ENCODE assay signal across 8 cellular contexts in genomic region chr5:141692919-141693848, GRCh38. TPM values are rescaled to one million over a fixed set of nuclear protein-coding genes. Genes with fewer than 3 reads are reported as not detected.
A peak's percentile ranks its signal among the peaks of the same experiment; 100 is the strongest.
DNase-seq lines count a peak whose midpoint lies in the region; ATAC-seq and TF ChIP-seq lines count a peak whose summit lies in the region.

No MANE protein-coding gene starts in this region.

- no peak overlapping the region for H3K18ac ChIP-seq in IMR-90 (ENCODE audit: low read depth, low read length)

- BruUV-seq in IMR-90 (replicated peaks; lab: Mats Ljungman, UMichigan) = no TSS peak

- no peak overlapping the region for H2BK120ac ChIP-seq in IMR-90 (ENCODE audit: low read depth, low read length)

- H3K4me2 ChIP-seq in IMR-90 (ENCODE audit: low read depth, low read length) = no peak overlapping the region

- no peak for TF ChIP-seq CTCF in IMR-90 (conservative IDR thresholded peaks at IDR 0.05; ENCODE audit: low read depth, low read length)

- no peaks in the 10 kb centered on the region for H4K20me1 ChIP-seq in IMR-90 (ENCODE audit: insufficient read depth, low read length)

- no peak overlapping the region for H4K5ac ChIP-seq in IMR-90 (ENCODE audit: low read depth, low read length)

- no peak overlapping the region for H2AK5ac ChIP-seq in IMR-90 (ENCODE audit: low read depth, low read length)

- peak overlapping the region; percentile 60 for H2AFZ ChIP-seq in IMR-90 (replicated peaks; ENCODE audit: low read length, poor library complexity)

- H4K8ac ChIP-seq in IMR-90 (ENCODE audit: low read depth in 2 of 2, low read length in 2 of 2) = no peak overlapping the region

- peaks cover 60% of the 10 kb centered on the region for H3K27me3 ChIP-seq in IMR-90 (ENCODE audit: control insufficient read depth, insufficient read depth, low read length)
- no peaks in the 10 kb centered on the region for H3K27me3 ChIP-seq in effector memory CD4-positive, alpha-beta T cell (replicated peaks; ENCODE audit: control insufficient read depth, insufficient read depth, low read length, poor library complexity, severe bottlenecking)

- H2BK15ac ChIP-seq in IMR-90 (ENCODE audit: low read depth, low read length) = no peak overlapping the region

- no peak overlapping the region for H3K27ac ChIP-seq in IMR-90 (ENCODE audit: insufficient read depth, low read length)
- H3K27ac ChIP-seq in effector memory CD4-positive, alpha-beta T cell (ENCODE audit: insufficient read depth, low read length, poor library complexity, severe bottlenecking) = peak overlapping the region; percentile 58

- no peak for TF ChIP-seq POLR2A in IMR-90 (IDR thresholded peaks at IDR 0.05; ENCODE audit: low read depth, low read length)

- H4K91ac ChIP-seq in IMR-90 (ENCODE audit: insufficient read depth, low read depth, low read length) = no peak overlapping the region

- WGBS in IMR-90 (ENCODE audit: extremely low coverage in 2 of 2, insufficient read length in 1 of 2), 2 experiments = 41% methylated on average over 8 of the region's 27 CpGs; no CpG with 5 or more reads in 1 of the 2 experiments

- H3K9me3 ChIP-seq in IMR-90 (ENCODE audit: control insufficient read depth, insufficient read depth, low read length) = no peaks in the 10 kb centered on the region
- no peaks in the 10 kb centered on the region for H3K9me3 ChIP-seq in effector memory CD4-positive, alpha-beta T cell (ENCODE audit: control insufficient read depth, low read length)

- H2BK20ac ChIP-seq in IMR-90 (ENCODE audit: low read depth, low read length) = no peak overlapping the region

- H3K9ac ChIP-seq in IMR-90 (ENCODE audit: low read depth, low read length) = no peak overlapping the region

- CTCF ChIA-PET in IMR-90 (lab: Yijun Ruan, JAX) = interaction anchor here (0.7 to 4.7 kb wide), 4 partner anchors 9 to 269 kb away, joined by 3 to 31 read pairs (median 21); partner anchors contain the start of gene PCDH1

- no peak overlapping the region for H2BK5ac ChIP-seq in IMR-90 (ENCODE audit: low read depth, low read length, poor library complexity, severe bottlenecking)

- no peaks in the 10 kb centered on the region for H3K36me3 ChIP-seq in IMR-90 (ENCODE audit: control insufficient read depth, insufficient read depth, low read length)
- no peaks in the 10 kb centered on the region for H3K36me3 ChIP-seq in effector memory CD4-positive, alpha-beta T cell (ENCODE audit: control insufficient read depth, insufficient read depth, low read length)

- no peak overlapping the region for H3K23ac ChIP-seq in IMR-90 (ENCODE audit: low read depth, low read length)

- no peak overlapping the region for H3K56ac ChIP-seq in IMR-90 (ENCODE audit: extremely low read depth, insufficient read depth, low read length)

- intact Hi-C loops in IMR-90 (cut with micrococcal nuclease) = loop anchor here (1.0 to 5.0 kb wide), 4 partner anchors 28 to 449 kb away; no protein-coding TSS in a partner anchor
- intact Hi-C loops in left colon (cut with DNase I, micrococcal nuclease) = loop anchor here in 1 of 2 donors (5.0 kb wide), 1 partner anchor 269 kb away; no protein-coding TSS in a partner anchor

- no peak overlapping the region for H3K14ac ChIP-seq in IMR-90 (replicated peaks; ENCODE audit: low read depth, low read length)

- POLR2A ChIA-PET in IMR-90 (lab: Charles Lee; ENCODE audit: unreplicated experiment) = no interaction called here

- no peaks in the 10 kb centered on the region for H3K9me1 ChIP-seq in IMR-90 (ENCODE audit: insufficient read depth, low read length)

- peak overlapping the region; percentile 74 for H2AK9ac ChIP-seq in IMR-90 (replicated peaks; ENCODE audit: low read depth, low read length, poor library complexity)

- H3K4ac ChIP-seq in IMR-90 (ENCODE audit: low read depth, low read length) = no peak overlapping the region

- dilution Hi-C loops in IMR-90 (cut with HindIII; ENCODE audit: low sequenced_read_pairs, unreplicated experiment) = no loop called here

- H3K4me3 ChIP-seq in IMR-90 (ENCODE audit: insufficient read depth, low read depth, low read length) = no peak overlapping the region
- peak overlapping the region; percentile 34 for H3K4me3 ChIP-seq in effector memory CD4-positive, alpha-beta T cell (ENCODE audit: insufficient read depth, low read depth, low read length, poor library complexity, severe bottlenecking)

- H3K4me1 ChIP-seq in IMR-90 (ENCODE audit: control insufficient read depth, insufficient read depth, low read length) = no peaks in the 10 kb centered on the region; the same call in 1 of the 2 replicates
- H3K4me1 ChIP-seq in effector memory CD4-positive, alpha-beta T cell (ENCODE audit: control insufficient read depth, insufficient read depth, low read length, poor library complexity, severe bottlenecking) = peaks cover 16% of the 10 kb centered on the region

- ATAC-seq in IMR-90 (ENCODE audit: low read depth) = no peak
- no peak for ATAC-seq in left colon
- no peak for ATAC-seq in HG03108 (IDR thresholded peaks at IDR 0.05; ENCODE audit: unreplicated experiment)

- in situ Hi-C loops in IMR-90 (cut with MboI; ENCODE audit: low sequenced_read_pairs) = loop anchor here (5.0 to 25.0 kb wide), 2 partner anchors 264 to 419 kb away; partner anchors contain the start of genes NDFIP1 and PCDH12

- no peak for TF ChIP-seq RAD21 in IMR-90 (IDR thresholded peaks at IDR 0.05; ENCODE audit: low read length)

- peak; percentile 55 for DNase-seq in IMR-90
- DNase-seq in activated CD4-positive, alpha-beta T cell treated with anti-CD3 and anti-CD28 coated beads, Interleukin-2, amount 50 U/mL, for 24 hours (ENCODE audit: low read depth in 1 of 2, low spot score in 1 of 2) = peak; percentile 64 to 72
- DNase-seq in effector memory CD4-positive, alpha-beta T cell = peak; percentile 55 to 71 (median 68)
- DNase-seq in stimulated activated CD4-positive, alpha-beta T cell treated with anti-CD3 and anti-CD28 coated beads, TNF-alpha, amount 100 ng/mL, for 1 hour (ENCODE audit: low read depth in 3 of 3, low spot score in 1 of 3) = peak; percentile 31 to 57 (median 55)
- DNase-seq in NCI-H1694 (lab: John Stamatoyannopoulos, UW) = no peak
- DNase-seq in HPDE6-E6E7 (ENCODE audit: extremely low spot score) = no peak
- DNase-seq in left colon = no peak

- H3K79me1 ChIP-seq in IMR-90 (ENCODE audit: low read depth in 1 of 2, low read length in 2 of 2) = no peaks in the 10 kb centered on the region

TF ChIP-seq in IMR-90, 13 proteins besides CTCF, POLR2A, EP300 and RAD21:
- TF ChIP-seq NFE2L2 (IDR thresholded peaks at IDR 0.05; ENCODE audit: low read depth, low read length) = no peak
- TF ChIP-seq MXI1 (IDR thresholded peaks at IDR 0.05; ENCODE audit: borderline replicate concordance, low read depth, low read length) = no peak
- no peak for TF ChIP-seq MAZ (IDR thresholded peaks at IDR 0.05; ENCODE audit: borderline replicate concordance, low read depth, low read length)

RNA-seq across cellular contexts. Expression of gene ARAP3, which starts 11.2 kb away (rescaled TPM):
- total RNA-seq in IMR-90 (2012; rRNA removed) = 1.4 and 2.2 TPM in 2 replicates
- polyA plus RNA-seq in IMR-90 (2012; rRNA removed) = 6.6 and 6.9 TPM in 2 replicates
- 3.8 and 4.4 TPM in 2 replicates for polyA plus RNA-seq in IMR-90 (2012; cell fraction: cytosol; rRNA removed)
- 24.9 and 36.4 TPM in 2 replicates for polyA plus RNA-seq in IMR-90 (2012; cell fraction: nucleus; rRNA removed; ENCODE audit: low replicate concordance)
- total RNA-seq in left colon = 1 to 10 TPM; 5.3 to 7.1 TPM

RNA-seq across cellular contexts. Expression of gene FCHSD1, which starts 42.0 kb away (rescaled TPM):
- total RNA-seq in IMR-90 (2012; rRNA removed) = 32.8 and 33.2 TPM in 2 replicates
- polyA plus RNA-seq in IMR-90 (2012; rRNA removed) = 58.7 and 62.1 TPM in 2 replicates
- polyA plus RNA-seq in IMR-90 (2012; cell fraction: cytosol; rRNA removed) = 28.5 and 58.9 TPM in 2 replicates
- 598 and 798 TPM in 2 replicates for polyA plus RNA-seq in IMR-90 (2012; cell fraction: nucleus; rRNA removed; ENCODE audit: low replicate concordance)
- total RNA-seq in left colon = 10 to 100 TPM; 15.0 to 19.2 TPM

RNA-seq across cellular contexts. Expression of gene RELL2, which starts 56.4 kb away (rescaled TPM):
- total RNA-seq in IMR-90 (2012; rRNA removed) (2.2 TPM in 2 replicates), left colon (1 to 10 TPM; 2.9 to 3.5 TPM)
- 7.6 and 9.1 TPM in 2 replicates for polyA plus RNA-seq in IMR-90 (2012; rRNA removed)
- 6.7 and 7.8 TPM in 2 replicates for polyA plus RNA-seq in IMR-90 (2012; cell fraction: cytosol; rRNA removed)
- 18.2 and 44.0 TPM in 2 replicates for polyA plus RNA-seq in IMR-90 (2012; cell fraction: nucleus; rRNA removed; ENCODE audit: low replicate concordance)

RNA-seq across cellular contexts. Expression of gene HDAC3, which starts 56.5 kb away (rescaled TPM):
- total RNA-seq in IMR-90 (2012; rRNA removed) = 71.7 and 84.2 TPM in 2 replicates
- 78.6 and 89.7 TPM in 2 replicates for polyA plus RNA-seq in IMR-90 (2012; rRNA removed)
- polyA plus RNA-seq in IMR-90 (2012; cell fraction: cytosol; rRNA removed) = 46.2 and 62.2 TPM in 2 replicates
- polyA plus RNA-seq in IMR-90 (2012; cell fraction: nucleus; rRNA removed; ENCODE audit: low replicate concordance) = 123 and 229 TPM in 2 replicates
- 10 to 100 TPM; 37.8 to 40.5 TPM for total RNA-seq in left colon

Comparison
In these comparisons a context has a peak if more than half of its experiments do, and no peak if none do; other contexts are left out.
1. DNase-seq: peak in IMR-90 (single experiment), activated CD4-positive, alpha-beta T cell treated with anti-CD3 and anti-CD28 coated beads, Interleukin-2, amount 50 U/mL, for 24 hours (2 of 2), effector memory CD4-positive, alpha-beta T cell (3 of 3) and stimulated activated CD4-positive, alpha-beta T cell treated with anti-CD3 and anti-CD28 coated beads, TNF-alpha, amount 100 ng/mL, for 1 hour (3 of 3); none in NCI-H1694 (single experiment), HPDE6-E6E7 (single experiment) and left colon (0 of 2).